In the genomic region with DNA sequence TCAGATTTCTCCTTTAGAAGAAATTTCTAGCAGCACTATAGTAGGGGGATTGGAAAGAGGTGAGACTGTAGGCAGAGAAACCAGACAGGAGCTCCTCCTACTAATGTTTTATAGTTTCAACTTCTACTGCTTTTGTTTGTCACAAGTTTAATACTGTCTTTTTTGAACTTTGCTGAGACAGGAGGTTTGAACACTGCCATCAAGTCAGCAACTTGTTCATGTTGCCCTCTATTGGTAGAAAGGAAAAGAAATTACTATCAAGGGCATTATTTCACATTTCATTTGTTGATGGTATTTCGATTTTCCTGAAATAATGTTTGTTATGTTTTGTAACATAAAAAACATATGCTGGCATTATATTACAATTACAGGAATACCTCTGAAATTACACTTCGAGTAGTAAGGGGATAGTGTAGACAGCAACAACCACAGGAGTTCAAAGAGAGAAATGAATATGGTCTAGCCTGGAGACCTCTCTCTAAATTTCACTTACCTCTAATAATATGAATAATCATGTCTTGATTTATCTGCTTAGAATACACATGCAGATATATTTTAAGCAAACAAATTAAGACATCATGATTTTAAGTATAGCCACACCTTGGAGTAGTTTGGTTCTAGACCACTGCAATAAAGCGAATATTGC, we compare ENCODE assay signal across 1 cellular context.
TF ChIP-seq lines count a peak whose summit lies in the region.

No MANE protein-coding gene starts in this region.

TF ChIP-seq in K562, 482 proteins besides CTCF, POLR2A, EP300 and RAD21 (continued from another document and continues in another):
- TF ChIP-seq, protein P1, sequence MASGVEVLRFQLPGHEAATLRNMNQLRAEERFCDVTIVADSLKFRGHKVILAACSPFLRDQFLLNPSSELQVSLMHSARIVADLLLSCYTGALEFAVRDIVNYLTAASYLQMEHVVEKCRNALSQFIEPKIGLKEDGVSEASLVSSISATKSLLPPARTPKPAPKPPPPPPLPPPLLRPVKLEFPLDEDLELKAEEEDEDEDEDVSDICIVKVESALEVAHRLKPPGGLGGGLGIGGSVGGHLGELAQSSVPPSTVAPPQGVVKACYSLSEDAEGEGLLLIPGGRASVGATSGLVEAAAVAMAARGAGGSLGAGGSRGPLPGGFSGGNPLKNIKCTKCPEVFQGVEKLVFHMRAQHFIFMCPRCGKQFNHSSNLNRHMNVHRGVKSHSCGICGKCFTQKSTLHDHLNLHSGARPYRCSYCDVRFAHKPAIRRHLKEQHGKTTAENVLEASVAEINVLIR (CRISPR knock-in tag; IDR thresholded peaks at IDR 0.05), result no peak
- TF ChIP-seq BMI1 (IDR thresholded peaks at IDR 0.05; ENCODE audit: low read length) (no peak), CREB3 (tag; conservative IDR thresholded peaks at IDR 0.05; ENCODE audit: low read depth) (no peak), HNRNPH1 (optimal IDR thresholded peaks at IDR 0.05; ENCODE audit: low read depth, low read length) (no peak), TFAP4 (CRISPR knock-in tag; IDR thresholded peaks at IDR 0.05; ENCODE audit: borderline replicate concordance) (no peak), SMC3 (conservative IDR thresholded peaks at IDR 0.05; ENCODE audit: insufficient read depth, low read depth, low read length) (0 out of 2 replicates have a peak, but pooled peaks have one; percentile 12), ZNF280B (CRISPR knock-in tag; IDR thresholded peaks at IDR 0.05) (no peak), SMAD1 (IDR thresholded peaks at IDR 0.05; ENCODE audit: low read depth, low read length, partially characterized antibody) (no peak), MAFG (tag; conservative IDR thresholded peaks at IDR 0.05) (0 out of 2 replicates have a peak, but pooled peaks have one; percentile 5), POLR2H (tag; IDR thresholded peaks at IDR 0.05; ENCODE audit: low read depth) (0 out of 2 replicates have a peak, but pooled peaks have one; percentile 7), ZNF668 (CRISPR knock-in tag; IDR thresholded peaks at IDR 0.05) (no peak), MAFF (IDR thresholded peaks at IDR 0.05; ENCODE audit: low read length) (no peak), SMARCB1 (IDR thresholded peaks at IDR 0.05; ENCODE audit: insufficient read length, low read depth) (no peak), POLR3A (IDR thresholded peaks at IDR 0.05; ENCODE audit: borderline replicate concordance, extremely low read depth, insufficient read depth, insufficient read length) (no peak), FOXA3 (CRISPR knock-in tag; conservative IDR thresholded peaks at IDR 0.05 in 1 of 2, IDR thresholded peaks at IDR 0.05 in 1 of 2) (no peak), ZKSCAN3 (CRISPR knock-in tag; IDR thresholded peaks at IDR 0.05) (peak; percentile 80), ZNF316 (IDR thresholded peaks at IDR 0.05) (peak; percentile 46), ZNF586 (CRISPR knock-in tag; conservative IDR thresholded peaks at IDR 0.05) (no peak), CXXC5 (CRISPR knock-in tag; IDR thresholded peaks at IDR 0.05) (no peak), NBN (IDR thresholded peaks at IDR 0.05; ENCODE audit: low read depth) (no peak), MAFK (IDR thresholded peaks at IDR 0.05; ENCODE audit: low read length) (peak; percentile 30; the same call in 1 of the 2 replicates), KHSRP (IDR thresholded peaks at IDR 0.05) (no peak), MTF1 (CRISPR knock-in tag; IDR thresholded peaks at IDR 0.05; ENCODE audit: borderline replicate concordance) (no peak), WHSC1 (IDR thresholded peaks at IDR 0.05; ENCODE audit: low read length) (no peak), FOS (IDR thresholded peaks at IDR 0.05; ENCODE audit: extremely low read depth, insufficient read length) (no peak), ARID3A (IDR thresholded peaks at IDR 0.05; ENCODE audit: borderline replicate concordance, low read depth, low read length) (peak; percentile 75; the same call in 1 of the 2 replicates), XRCC4 (IDR thresholded peaks at IDR 0.05; ENCODE audit: extremely low read depth, insufficient read depth, insufficient read length) (no peak), KDM4B (IDR thresholded peaks at IDR 0.05; ENCODE audit: borderline replicate concordance in 2 of 2, low read depth in 1 of 2) (no peak), ZNF263 (CRISPR knock-in tag; IDR thresholded peaks at IDR 0.05; ENCODE audit: borderline replicate concordance) (no peak), ZNF75A (CRISPR knock-in tag; IDR thresholded peaks at IDR 0.05) (no peak), C11orf30 (IDR thresholded peaks at IDR 0.05; ENCODE audit: low read depth) (0 out of 2 replicates have a peak, but pooled peaks have one; percentile 40), AFF1 (IDR thresholded peaks at IDR 0.05; ENCODE audit: low read depth in 1 of 2, partially characterized antibody in 2 of 2) (no peak), DNMT1 (IDR thresholded peaks at IDR 0.05) (no peak), NELFE (IDR thresholded peaks at IDR 0.05; ENCODE audit: insufficient read depth, insufficient read length) (no peak), L3MBTL2 (IDR thresholded peaks at IDR 0.05) (no peak), ZNF23 (CRISPR knock-in tag; IDR thresholded peaks at IDR 0.05) (no peak)
- TF ChIP-seq, protein P2, sequence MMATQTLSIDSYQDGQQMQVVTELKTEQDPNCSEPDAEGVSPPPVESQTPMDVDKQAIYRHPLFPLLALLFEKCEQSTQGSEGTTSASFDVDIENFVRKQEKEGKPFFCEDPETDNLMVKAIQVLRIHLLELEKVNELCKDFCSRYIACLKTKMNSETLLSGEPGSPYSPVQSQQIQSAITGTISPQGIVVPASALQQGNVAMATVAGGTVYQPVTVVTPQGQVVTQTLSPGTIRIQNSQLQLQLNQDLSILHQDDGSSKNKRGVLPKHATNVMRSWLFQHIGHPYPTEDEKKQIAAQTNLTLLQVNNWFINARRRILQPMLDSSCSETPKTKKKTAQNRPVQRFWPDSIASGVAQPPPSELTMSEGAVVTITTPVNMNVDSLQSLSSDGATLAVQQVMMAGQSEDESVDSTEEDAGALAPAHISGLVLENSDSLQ (IDR thresholded peaks at IDR 0.05), result no peak
- TF ChIP-seq, protein P3, sequence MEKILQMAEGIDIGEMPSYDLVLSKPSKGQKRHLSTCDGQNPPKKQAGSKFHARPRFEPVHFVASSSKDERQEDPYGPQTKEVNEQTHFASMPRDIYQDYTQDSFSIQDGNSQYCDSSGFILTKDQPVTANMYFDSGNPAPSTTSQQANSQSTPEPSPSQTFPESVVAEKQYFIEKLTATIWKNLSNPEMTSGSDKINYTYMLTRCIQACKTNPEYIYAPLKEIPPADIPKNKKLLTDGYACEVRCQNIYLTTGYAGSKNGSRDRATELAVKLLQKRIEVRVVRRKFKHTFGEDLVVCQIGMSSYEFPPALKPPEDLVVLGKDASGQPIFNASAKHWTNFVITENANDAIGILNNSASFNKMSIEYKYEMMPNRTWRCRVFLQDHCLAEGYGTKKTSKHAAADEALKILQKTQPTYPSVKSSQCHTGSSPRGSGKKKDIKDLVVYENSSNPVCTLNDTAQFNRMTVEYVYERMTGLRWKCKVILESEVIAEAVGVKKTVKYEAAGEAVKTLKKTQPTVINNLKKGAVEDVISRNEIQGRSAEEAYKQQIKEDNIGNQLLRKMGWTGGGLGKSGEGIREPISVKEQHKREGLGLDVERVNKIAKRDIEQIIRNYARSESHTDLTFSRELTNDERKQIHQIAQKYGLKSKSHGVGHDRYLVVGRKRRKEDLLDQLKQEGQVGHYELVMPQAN (IDR thresholded peaks at IDR 0.05; ENCODE audit: borderline replicate concordance), result no peak
- TF ChIP-seq, protein P4, sequence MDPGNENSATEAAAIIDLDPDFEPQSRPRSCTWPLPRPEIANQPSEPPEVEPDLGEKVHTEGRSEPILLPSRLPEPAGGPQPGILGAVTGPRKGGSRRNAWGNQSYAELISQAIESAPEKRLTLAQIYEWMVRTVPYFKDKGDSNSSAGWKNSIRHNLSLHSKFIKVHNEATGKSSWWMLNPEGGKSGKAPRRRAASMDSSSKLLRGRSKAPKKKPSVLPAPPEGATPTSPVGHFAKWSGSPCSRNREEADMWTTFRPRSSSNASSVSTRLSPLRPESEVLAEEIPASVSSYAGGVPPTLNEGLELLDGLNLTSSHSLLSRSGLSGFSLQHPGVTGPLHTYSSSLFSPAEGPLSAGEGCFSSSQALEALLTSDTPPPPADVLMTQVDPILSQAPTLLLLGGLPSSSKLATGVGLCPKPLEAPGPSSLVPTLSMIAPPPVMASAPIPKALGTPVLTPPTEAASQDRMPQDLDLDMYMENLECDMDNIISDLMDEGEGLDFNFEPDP (CRISPR knock-in tag; IDR thresholded peaks at IDR 0.05), result no peak
- TF ChIP-seq, protein P5, sequence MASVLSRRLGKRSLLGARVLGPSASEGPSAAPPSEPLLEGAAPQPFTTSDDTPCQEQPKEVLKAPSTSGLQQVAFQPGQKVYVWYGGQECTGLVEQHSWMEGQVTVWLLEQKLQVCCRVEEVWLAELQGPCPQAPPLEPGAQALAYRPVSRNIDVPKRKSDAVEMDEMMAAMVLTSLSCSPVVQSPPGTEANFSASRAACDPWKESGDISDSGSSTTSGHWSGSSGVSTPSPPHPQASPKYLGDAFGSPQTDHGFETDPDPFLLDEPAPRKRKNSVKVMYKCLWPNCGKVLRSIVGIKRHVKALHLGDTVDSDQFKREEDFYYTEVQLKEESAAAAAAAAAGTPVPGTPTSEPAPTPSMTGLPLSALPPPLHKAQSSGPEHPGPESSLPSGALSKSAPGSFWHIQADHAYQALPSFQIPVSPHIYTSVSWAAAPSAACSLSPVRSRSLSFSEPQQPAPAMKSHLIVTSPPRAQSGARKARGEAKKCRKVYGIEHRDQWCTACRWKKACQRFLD (CRISPR knock-in tag; IDR thresholded peaks at IDR 0.05), result no peak
- TF ChIP-seq, protein P6, sequence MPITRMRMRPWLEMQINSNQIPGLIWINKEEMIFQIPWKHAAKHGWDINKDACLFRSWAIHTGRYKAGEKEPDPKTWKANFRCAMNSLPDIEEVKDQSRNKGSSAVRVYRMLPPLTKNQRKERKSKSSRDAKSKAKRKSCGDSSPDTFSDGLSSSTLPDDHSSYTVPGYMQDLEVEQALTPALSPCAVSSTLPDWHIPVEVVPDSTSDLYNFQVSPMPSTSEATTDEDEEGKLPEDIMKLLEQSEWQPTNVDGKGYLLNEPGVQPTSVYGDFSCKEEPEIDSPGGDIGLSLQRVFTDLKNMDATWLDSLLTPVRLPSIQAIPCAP (CRISPR knock-in tag; IDR thresholded peaks at IDR 0.05; ENCODE audit: borderline replicate concordance), result no peak
